2 cellular contexts compared by ENCODE assay signal in the genomic region with DNA sequence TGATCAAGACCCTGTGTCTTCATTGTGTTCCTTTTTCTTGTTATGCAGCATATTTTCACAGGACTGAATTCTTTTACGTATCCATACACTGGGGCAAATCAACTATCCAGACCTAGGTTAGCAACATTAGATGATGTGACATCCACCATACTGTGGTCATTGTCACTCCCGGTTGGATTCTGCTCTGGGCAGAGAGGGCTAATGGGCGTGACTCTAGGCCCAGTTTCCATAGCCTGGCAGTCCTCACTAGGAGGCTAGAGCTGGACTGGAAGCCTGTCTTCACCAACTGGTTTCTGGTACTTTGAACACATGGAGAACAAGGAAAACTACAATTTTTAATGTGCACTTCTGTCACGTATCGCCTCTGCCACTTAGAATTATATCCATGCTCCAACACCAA.
TF ChIP-seq lines count a peak whose summit lies in the region.

No MANE protein-coding gene starts in this region.

TF ChIP-seq in liver, 16 proteins besides CTCF, POLR2A, EP300 and RAD21:
- TF ChIP-seq FOXA1 (IDR thresholded peaks at IDR 0.05) (no peak), TAF1 (conservative IDR thresholded peaks at IDR 0.05) (no peak)
TF ChIP-seq in liver: peak in this region for 0.

TF ChIP-seq in HepG2, 621 proteins besides CTCF, POLR2A, EP300 and RAD21:
- TF ChIP-seq THAP11 (CRISPR knock-in tag; IDR thresholded peaks at IDR 0.05) = no peak
- TF ChIP-seq ZKSCAN8 (CRISPR knock-in tag; IDR thresholded peaks at IDR 0.05; ENCODE audit: borderline replicate concordance) = no peak
- no peak for TF ChIP-seq FLYWCH1 (CRISPR knock-in tag; IDR thresholded peaks at IDR 0.05)
- TF ChIP-seq ZNF749 (CRISPR knock-in tag; IDR thresholded peaks at IDR 0.05; ENCODE audit: borderline replicate concordance) = no peak
- TF ChIP-seq, protein P1, sequence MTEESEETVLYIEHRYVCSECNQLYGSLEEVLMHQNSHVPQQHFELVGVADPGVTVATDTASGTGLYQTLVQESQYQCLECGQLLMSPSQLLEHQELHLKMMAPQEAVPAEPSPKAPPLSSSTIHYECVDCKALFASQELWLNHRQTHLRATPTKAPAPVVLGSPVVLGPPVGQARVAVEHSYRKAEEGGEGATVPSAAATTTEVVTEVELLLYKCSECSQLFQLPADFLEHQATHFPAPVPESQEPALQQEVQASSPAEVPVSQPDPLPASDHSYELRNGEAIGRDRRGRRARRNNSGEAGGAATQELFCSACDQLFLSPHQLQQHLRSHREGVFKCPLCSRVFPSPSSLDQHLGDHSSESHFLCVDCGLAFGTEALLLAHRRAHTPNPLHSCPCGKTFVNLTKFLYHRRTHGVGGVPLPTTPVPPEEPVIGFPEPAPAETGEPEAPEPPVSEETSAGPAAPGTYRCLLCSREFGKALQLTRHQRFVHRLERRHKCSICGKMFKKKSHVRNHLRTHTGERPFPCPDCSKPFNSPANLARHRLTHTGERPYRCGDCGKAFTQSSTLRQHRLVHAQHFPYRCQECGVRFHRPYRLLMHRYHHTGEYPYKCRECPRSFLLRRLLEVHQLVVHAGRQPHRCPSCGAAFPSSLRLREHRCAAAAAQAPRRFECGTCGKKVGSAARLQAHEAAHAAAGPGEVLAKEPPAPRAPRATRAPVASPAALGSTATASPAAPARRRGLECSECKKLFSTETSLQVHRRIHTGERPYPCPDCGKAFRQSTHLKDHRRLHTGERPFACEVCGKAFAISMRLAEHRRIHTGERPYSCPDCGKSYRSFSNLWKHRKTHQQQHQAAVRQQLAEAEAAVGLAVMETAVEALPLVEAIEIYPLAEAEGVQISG (CRISPR knock-in tag; IDR thresholded peaks at IDR 0.05) = no peak
- TF ChIP-seq ZKSCAN5 (CRISPR knock-in tag; IDR thresholded peaks at IDR 0.05) = no peak
- TF ChIP-seq, protein P2, sequence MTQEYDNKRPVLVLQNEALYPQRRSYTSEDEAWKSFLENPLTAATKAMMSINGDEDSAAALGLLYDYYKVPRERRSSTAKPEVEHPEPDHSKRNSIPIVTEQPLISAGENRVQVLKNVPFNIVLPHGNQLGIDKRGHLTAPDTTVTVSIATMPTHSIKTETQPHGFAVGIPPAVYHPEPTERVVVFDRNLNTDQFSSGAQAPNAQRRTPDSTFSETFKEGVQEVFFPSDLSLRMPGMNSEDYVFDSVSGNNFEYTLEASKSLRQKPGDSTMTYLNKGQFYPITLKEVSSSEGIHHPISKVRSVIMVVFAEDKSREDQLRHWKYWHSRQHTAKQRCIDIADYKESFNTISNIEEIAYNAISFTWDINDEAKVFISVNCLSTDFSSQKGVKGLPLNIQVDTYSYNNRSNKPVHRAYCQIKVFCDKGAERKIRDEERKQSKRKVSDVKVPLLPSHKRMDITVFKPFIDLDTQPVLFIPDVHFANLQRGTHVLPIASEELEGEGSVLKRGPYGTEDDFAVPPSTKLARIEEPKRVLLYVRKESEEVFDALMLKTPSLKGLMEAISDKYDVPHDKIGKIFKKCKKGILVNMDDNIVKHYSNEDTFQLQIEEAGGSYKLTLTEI (CRISPR knock-in tag; conservative IDR thresholded peaks at IDR 0.05) = no peak
- no peak for TF ChIP-seq ZNF44 (CRISPR knock-in tag; IDR thresholded peaks at IDR 0.05)
- TF ChIP-seq ZNF569 (CRISPR knock-in tag; IDR thresholded peaks at IDR 0.05; ENCODE audit: borderline replicate concordance) = no peak
- TF ChIP-seq, protein P3, sequence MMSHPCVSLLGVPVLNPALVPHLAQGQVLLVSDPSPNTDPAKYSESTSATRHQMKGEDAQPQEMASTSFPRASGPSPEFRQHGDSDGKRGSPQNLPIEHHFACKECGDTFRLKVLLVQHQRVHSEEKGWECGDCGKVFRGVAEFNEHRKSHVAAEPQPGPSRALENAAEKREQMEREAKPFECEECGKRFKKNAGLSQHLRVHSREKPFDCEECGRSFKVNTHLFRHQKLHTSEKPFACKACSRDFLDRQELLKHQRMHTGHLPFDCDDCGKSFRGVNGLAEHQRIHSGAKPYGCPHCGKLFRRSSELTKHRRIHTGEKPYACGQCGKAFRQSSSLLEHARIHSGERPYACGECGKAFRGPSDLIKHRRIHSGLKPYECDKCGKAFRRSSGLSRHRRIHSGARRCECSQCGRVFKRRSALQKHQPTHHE (CRISPR knock-in tag; IDR thresholded peaks at IDR 0.05; ENCODE audit: borderline replicate concordance) = no peak
- no peak for TF ChIP-seq ZNF703 (CRISPR knock-in tag; IDR thresholded peaks at IDR 0.05; ENCODE audit: borderline replicate concordance)
- TF ChIP-seq, protein P4, sequence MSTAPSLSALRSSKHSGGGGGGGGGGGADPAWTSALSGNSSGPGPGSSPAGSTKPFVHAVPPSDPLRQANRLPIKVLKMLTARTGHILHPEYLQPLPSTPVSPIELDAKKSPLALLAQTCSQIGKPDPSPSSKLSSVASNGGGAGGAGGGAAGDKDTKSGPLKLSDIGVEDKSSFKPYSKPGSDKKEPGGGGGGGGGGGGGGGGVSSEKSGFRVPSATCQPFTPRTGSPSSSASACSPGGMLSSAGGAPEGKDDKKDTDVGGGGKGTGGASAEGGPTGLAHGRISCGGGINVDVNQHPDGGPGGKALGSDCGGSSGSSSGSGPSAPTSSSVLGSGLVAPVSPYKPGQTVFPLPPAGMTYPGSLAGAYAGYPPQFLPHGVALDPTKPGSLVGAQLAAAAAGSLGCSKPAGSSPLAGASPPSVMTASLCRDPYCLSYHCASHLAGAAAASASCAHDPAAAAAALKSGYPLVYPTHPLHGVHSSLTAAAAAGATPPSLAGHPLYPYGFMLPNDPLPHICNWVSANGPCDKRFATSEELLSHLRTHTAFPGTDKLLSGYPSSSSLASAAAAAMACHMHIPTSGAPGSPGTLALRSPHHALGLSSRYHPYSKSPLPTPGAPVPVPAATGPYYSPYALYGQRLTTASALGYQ (CRISPR knock-in tag; IDR thresholded peaks at IDR 0.05) = no peak
- TF ChIP-seq SNAI1 (CRISPR knock-in tag; IDR thresholded peaks at IDR 0.05; ENCODE audit: borderline replicate concordance) = no peak
TF ChIP-seq in HepG2: peak in this region for 0.
